ENCODE assay signal across 1 cellular context in the genomic region with DNA sequence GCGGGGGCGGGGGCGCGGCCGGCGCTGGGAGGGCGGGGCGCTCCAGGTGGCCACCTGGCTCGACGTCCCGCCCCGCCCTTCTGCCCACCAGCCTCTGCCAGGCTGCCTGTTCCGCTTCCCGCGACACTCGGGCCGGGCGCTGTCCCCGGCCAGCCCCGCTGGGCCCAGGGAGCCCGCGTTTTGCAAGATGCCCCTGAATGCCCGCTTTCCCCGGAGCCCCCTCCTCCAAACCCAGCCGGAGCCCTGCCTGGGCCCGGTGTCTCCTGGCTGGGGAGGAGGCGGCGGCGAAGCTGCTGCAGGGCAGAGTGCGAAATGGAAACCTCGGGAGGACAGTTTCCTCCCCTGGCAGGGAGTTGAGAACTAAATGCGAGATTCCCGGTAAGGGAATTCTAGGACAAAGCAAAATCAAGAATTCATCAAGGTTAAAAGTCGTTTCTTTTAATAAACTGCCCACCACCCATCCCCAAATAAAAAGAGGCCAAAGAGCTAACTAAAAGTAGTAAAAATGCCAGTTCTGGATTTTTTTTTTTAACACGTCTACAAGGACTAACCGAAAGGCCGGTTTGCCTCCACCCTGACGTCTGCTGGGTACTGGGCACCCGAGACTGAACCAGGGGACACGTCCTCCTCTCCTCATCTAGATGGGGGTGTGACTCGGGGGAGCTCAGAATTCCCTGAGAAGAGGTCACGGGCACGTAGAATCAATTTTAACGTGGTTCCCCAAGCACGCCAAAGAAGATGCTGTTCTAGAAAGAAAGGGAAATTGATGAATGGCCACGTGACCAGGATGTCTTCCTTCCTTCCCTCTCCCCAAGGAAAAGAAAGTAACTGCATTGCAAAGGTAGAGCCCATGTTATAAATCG.
TF ChIP-seq lines count a peak whose summit lies in the region.

No MANE protein-coding gene starts in this region.

TF ChIP-seq in H1, 55 proteins besides CTCF, POLR2A, EP300 and RAD21 (continued from another document):
- TF ChIP-seq TAF7 (optimal IDR thresholded peaks at IDR 0.05; ENCODE audit: borderline replicate concordance, low read depth, low read length), result peak; percentile 71
- TF ChIP-seq, protein P1, sequence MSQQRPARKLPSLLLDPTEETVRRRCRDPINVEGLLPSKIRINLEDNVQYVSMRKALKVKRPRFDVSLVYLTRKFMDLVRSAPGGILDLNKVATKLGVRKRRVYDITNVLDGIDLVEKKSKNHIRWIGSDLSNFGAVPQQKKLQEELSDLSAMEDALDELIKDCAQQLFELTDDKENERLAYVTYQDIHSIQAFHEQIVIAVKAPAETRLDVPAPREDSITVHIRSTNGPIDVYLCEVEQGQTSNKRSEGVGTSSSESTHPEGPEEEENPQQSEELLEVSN (IDR thresholded peaks at IDR 0.05), result peak; percentile 59
- no peak; a peak in 1 of 4 replicates for TF ChIP-seq SIN3A (conservative IDR thresholded peaks at IDR 0.05 in 1 of 2, IDR thresholded peaks at IDR 0.05 in 1 of 2; ENCODE audit: low read depth in 1 of 2, low read length in 2 of 2)
- TF ChIP-seq POLR2AphosphoS5 (IDR thresholded peaks at IDR 0.05; ENCODE audit: low read depth, low read length), result peak; percentile 32
- peak; percentile 80 for TF ChIP-seq SP4 (IDR thresholded peaks at IDR 0.05; ENCODE audit: low read length)
- TF ChIP-seq RBBP5 (IDR thresholded peaks at IDR 0.05; ENCODE audit: borderline replicate concordance, low read depth, low read length), result no peak
- TF ChIP-seq KDM4A (IDR thresholded peaks at IDR 0.05; ENCODE audit: low read depth, low read length, severe bottlenecking), result no peak
- TF ChIP-seq PHF8 (conservative IDR thresholded peaks at IDR 0.05; ENCODE audit: low read depth, low read length), result peak; percentile 63
- TF ChIP-seq TAF1 (IDR thresholded peaks at IDR 0.05; ENCODE audit: low read depth, low read length), result peak; percentile 70; the same call in 1 of the 2 replicates
TF ChIP-seq in H1: peak in this region for 7.
